Comparison of ENCODE assay signal across 9 cellular contexts in genomic region chr3:109098245-109098644, GRCh38. TPM values are rescaled to one million over a fixed set of nuclear protein-coding genes. Genes with fewer than 3 reads are reported as not detected.
DNase-seq lines count a peak whose midpoint lies in the region; ATAC-seq and TF ChIP-seq lines count a peak whose summit lies in the region.
"Had no signal": no experiment of that assay in that cellular context is flagged by ENCODE, and none has a peak within 500 bp of the region (broad histone marks: within the 10 kb centered on the region; RNA-seq: fewer than 3 reads in every experiment).

No MANE protein-coding gene starts in this region.

- intact Hi-C loops in right lobe of liver (cut with DNase I) (no loop called here), dorsolateral prefrontal cortex (cut with DNase I) (no loop called here)

- H3K4me1 ChIP-seq in right lobe of liver, result no peaks in the 10 kb centered on the region

- no peak overlapping the region for H3K4me3 ChIP-seq in right lobe of liver
- no peak overlapping the region for H3K4me3 ChIP-seq in dorsolateral prefrontal cortex

- ATAC-seq in GM18499 (IDR thresholded peaks at IDR 0.05; ENCODE audit: insufficient read depth, unreplicated experiment) (peak; percentile 70), HG03354 (IDR thresholded peaks at IDR 0.05; ENCODE audit: poor library complexity, severe bottlenecking, unreplicated experiment) (peak; percentile 62), right lobe of liver (peak; percentile 79 to 86 (median 84))

- WGBS in right lobe of liver (ENCODE audit: insufficient coverage, low coverage, low lambda C conversion rate, missing lambda C conversion rate), result 45% methylated on average over 4 of the region's 4 CpGs

- H3K27ac ChIP-seq in right lobe of liver, result no peak overlapping the region
- H3K27ac ChIP-seq in dorsolateral prefrontal cortex, result no peak overlapping the region

- TF ChIP-seq POLR2A in right lobe of liver (IDR thresholded peaks at IDR 0.05), result no peak

- H3K9me3 ChIP-seq in right lobe of liver, result no peaks in the 10 kb centered on the region

- H3K36me3 ChIP-seq in right lobe of liver, result no peaks in the 10 kb centered on the region

- peak; percentile 29 to 52 (median 44) for TF ChIP-seq CTCF in right lobe of liver (IDR thresholded peaks at IDR 0.05)
- no peak for TF ChIP-seq CTCF in dorsolateral prefrontal cortex (IDR thresholded peaks at IDR 0.05 in 54 of 56, conservative IDR thresholded peaks at IDR 0.05 in 2 of 56; ENCODE audit: low read depth in 1 of 56, partially characterized antibody in 56 of 56)

- no peaks in the 10 kb centered on the region for H3K27me3 ChIP-seq in right lobe of liver
- H3K27me3 ChIP-seq in dorsolateral prefrontal cortex, result no peaks in the 10 kb centered on the region

- peak; percentile 70 for DNase-seq in RPMI8226
- peak in 1 of 3 donors; percentile 27 for DNase-seq in right lobe of liver
- no peak for DNase-seq in dorsolateral prefrontal cortex
- no peak for DNase-seq in NCI-H1694 (lab: John Stamatoyannopoulos, UW)
- no peak for DNase-seq in activated naive CD4-positive, alpha-beta T cell treated with anti-CD3 and anti-CD28 coated beads, Interleukin-2, amount 50 U/mL, for 16 hours
- no peak for DNase-seq in cortex of kidney (lab: John Stamatoyannopoulos, UW)
- DNase-seq: HFFc6 had no signal

RNA-seq across cellular contexts. Expression of gene MORC1, which starts 19.7 kb away (rescaled TPM):
- total RNA-seq in right lobe of liver (under 1 TPM in 4 of 6 experiments, not detected in 2; 0.07 to 0.16 (median 0.14) TPM), dorsolateral prefrontal cortex (under 1 TPM in 43 of 120 experiments, not detected in 77; 0.10 to 0.49 (median 0.21) TPM)
- total RNA-seq: HFFc6 had no signal

RNA-seq across cellular contexts. Expression of gene C3orf85, which starts 38.3 kb away (rescaled TPM):
- total RNA-seq in right lobe of liver, result 10 to 100 TPM in 3 of 6 experiments, 1 to 10 TPM in 3; 3.3 to 12.6 (median 9.5) TPM
- total RNA-seq in dorsolateral prefrontal cortex, result not detected
- total RNA-seq: HFFc6 had no signal

Comparison
In these comparisons a context has a peak if more than half of its experiments do, and no peak if none do; other contexts are left out.
1. CTCF ChIP-seq: peak in right lobe of liver (4 of 4); none in dorsolateral prefrontal cortex (0 of 56).
2. Peak in every context shown above with its lines, with median percentiles within 50 percentile points of each other: ATAC-seq.